23 cellular contexts compared by ENCODE assay signal in genomic region chr5:165361143-165361542, GRCh38.
DNase-seq lines count a peak whose midpoint lies in the region; ATAC-seq and TF ChIP-seq lines count a peak whose summit lies in the region.
"Had no signal": no experiment of that assay in that cellular context is flagged by ENCODE, and none has a peak within 500 bp of the region (broad histone marks: within the 10 kb centered on the region; RNA-seq: fewer than 3 reads in every experiment).

No MANE protein-coding gene starts in this region.

- TF ChIP-seq RAD21 in neural cell (conservative IDR thresholded peaks at IDR 0.05): no peak

- H3K27me3 ChIP-seq in MM.1S (replicated peaks; ENCODE audit: insufficient read depth, low read length): no peaks in the 10 kb centered on the region
- H3K27me3 ChIP-seq in neural cell (ENCODE audit: insufficient read depth, low read depth, low read length): no peaks in the 10 kb centered on the region
- H3K27me3 ChIP-seq: BE2C, SJSA1 had no signal

- no peak for ATAC-seq in activated CD8-positive, alpha-beta T cell treated with anti-CD3 and anti-CD28 coated beads for 36 hours
- ATAC-seq: GM12878, GM23338, Right ventricle myocardium inferior had no signal

- CTCF ChIA-PET in activated CD8-positive, alpha-beta T cell treated with anti-CD3 and anti-CD28 coated beads for 36 hours (lab: Charles Lee): no interaction called here

- H3K27ac ChIP-seq in MM.1S (ENCODE audit: low read length) (peak overlapping the region; percentile 60; the same call in 1 of the 2 replicates), neural cell (ENCODE audit: low read length) (no peak overlapping the region)
- H3K27ac ChIP-seq: SJSA1 had no signal

- H3K9me3 ChIP-seq in MM.1S (replicated peaks; ENCODE audit: insufficient read depth, low read length) (no peaks in the 10 kb centered on the region), neural cell (ENCODE audit: low read length) (no peaks in the 10 kb centered on the region)
- H3K9me3 ChIP-seq: BE2C had no signal

- H4K20me1 ChIP-seq in MM.1S (ENCODE audit: insufficient read depth, low read length) (no peaks in the 10 kb centered on the region), neural cell (ENCODE audit: insufficient read depth) (no peaks in the 10 kb centered on the region)

- H3K36me3 ChIP-seq in MM.1S (replicated peaks; ENCODE audit: insufficient read depth, low read length): no peaks in the 10 kb centered on the region
- H3K36me3 ChIP-seq in neural cell (ENCODE audit: insufficient read depth, low read length): no peaks in the 10 kb centered on the region
- H3K36me3 ChIP-seq: BE2C, SJSA1 had no signal

- intact Hi-C loops in activated CD8-positive, alpha-beta T cell treated with anti-CD3 and anti-CD28 coated beads for 36 hours (cut with micrococcal nuclease): no loop called here

- no peak for TF ChIP-seq EP300 in neural cell (conservative IDR thresholded peaks at IDR 0.05; ENCODE audit: poor library complexity, severe bottlenecking)

- peaks cover 21% of the 10 kb centered on the region for H3K4me1 ChIP-seq in MM.1S (ENCODE audit: low read length)
- H3K4me1 ChIP-seq: BE2C, SJSA1 had no signal

- TF ChIP-seq CTCF in MM.1S (IDR thresholded peaks at IDR 0.05; ENCODE audit: low read length): no peak
- TF ChIP-seq CTCF in neural cell (IDR thresholded peaks at IDR 0.05; ENCODE audit: poor library complexity, severe bottlenecking): no peak
- no peak for TF ChIP-seq CTCF in activated CD8-positive, alpha-beta T cell treated with anti-CD3 and anti-CD28 coated beads for 36 hours (IDR thresholded peaks at IDR 0.05)

- DNase-seq in NOMO-1 treated with DMSO at 0.1 percent for 48 hours (lab: John Stamatoyannopoulos, UW; ENCODE audit: unreplicated experiment): peak; percentile 26
- no peak for DNase-seq in NOMO-1 treated with dmso at 0.1 percent for 144 hours (lab: John Stamatoyannopoulos, UW; ENCODE audit: unreplicated experiment)
- peak; percentile 87 for DNase-seq in MM.1S
- DNase-seq in NCI-H69 (lab: John Stamatoyannopoulos, UW): peak; percentile 65
- DNase-seq in hepatic stellate cell (ENCODE audit: low spot score): no peak
- no peak for DNase-seq in activated CD8-positive, alpha-beta T cell treated with anti-CD3 and anti-CD28 coated beads for 36 hours
- no peak for DNase-seq in iPS-NIHi7 (ENCODE audit: extremely low spot score)
- DNase-seq: BE2C; CD4-positive, alpha-beta T cell; COR-L47; DMS 273 treated with DMSO at 0.1 percent for 48 hours; DMS79 treated with DMSO at 0.1 percent for 48 hours; HCEC 1CT; IMR-90; NCI-H1092; NCI-H1694; NCI-H2171 treated with DMSO at 0.1 percent for 48 hours; T-helper 9 cell had no signal

- no peaks in the 10 kb centered on the region for H3K4me1 Mint-ChIP-seq in activated CD8-positive, alpha-beta T cell treated with anti-CD3 and anti-CD28 coated beads for 36 hours (ENCODE audit: low read depth)
- H3K4me1 Mint-ChIP-seq: GM23338 had no signal

- H3K9ac ChIP-seq in MM.1S (ENCODE audit: low read length) (peak overlapping the region; percentile 12; the same call in 1 of the 2 replicates), neural cell (ENCODE audit: low read length) (no peak overlapping the region)

- H3F3A ChIP-seq in MM.1S (ENCODE audit: insufficient read depth, low read length) (peaks cover 16% of the 10 kb centered on the region), neural cell (ENCODE audit: insufficient read depth, low read length, poor library complexity, severe bottlenecking) (no peaks in the 10 kb centered on the region)

- H3K9me2 ChIP-seq in MM.1S (replicated peaks; ENCODE audit: insufficient read depth, low read length) (no peaks in the 10 kb centered on the region), neural cell (ENCODE audit: insufficient read depth, low read length) (no peaks in the 10 kb centered on the region)

- H3K4me3 ChIP-seq in MM.1S (ENCODE audit: low read length): peak overlapping the region; percentile 47
- H3K4me3 ChIP-seq in neural cell (ENCODE audit: low read length): peak overlapping the region; percentile 4
- H3K4me3 ChIP-seq: GM12878, GM23338, SJSA1 had no signal

- H2AFZ ChIP-seq in MM.1S (ENCODE audit: low read length): peak overlapping the region; percentile 28; the same call in 1 of the 2 replicates
- H2AFZ ChIP-seq in neural cell (ENCODE audit: low read depth, low read length): no peak overlapping the region

- H3K4me3 Mint-ChIP-seq in activated CD8-positive, alpha-beta T cell treated with anti-CD3 and anti-CD28 coated beads for 36 hours: no peak overlapping the region
- H3K4me3 Mint-ChIP-seq: CD4-positive, alpha-beta T cell; GM23338 had no signal

- H3K27me3 Mint-ChIP-seq in activated CD8-positive, alpha-beta T cell treated with anti-CD3 and anti-CD28 coated beads for 36 hours: no peaks in the 10 kb centered on the region
- H3K27me3 Mint-ChIP-seq: CD4-positive, alpha-beta T cell had no signal

- no peak overlapping the region for H3K27ac Mint-ChIP-seq in activated CD8-positive, alpha-beta T cell treated with anti-CD3 and anti-CD28 coated beads for 36 hours
- H3K27ac Mint-ChIP-seq: CD4-positive, alpha-beta T cell; GM23338 had no signal

- POLR2A ChIA-PET in activated CD8-positive, alpha-beta T cell treated with anti-CD3 and anti-CD28 coated beads for 36 hours (lab: Charles Lee): no interaction called here

- no peaks in the 10 kb centered on the region for H3K9me3 Mint-ChIP-seq in activated CD8-positive, alpha-beta T cell treated with anti-CD3 and anti-CD28 coated beads for 36 hours
- H3K9me3 Mint-ChIP-seq: GM23338 had no signal

- H3K79me2 ChIP-seq in MM.1S (ENCODE audit: low read length) (no peaks in the 10 kb centered on the region), neural cell (replicated peaks; ENCODE audit: insufficient read depth, low read length) (no peaks in the 10 kb centered on the region)

- H3K4me2 ChIP-seq in MM.1S (ENCODE audit: low read depth, low read length): peak overlapping the region; percentile 67
- H3K4me2 ChIP-seq in neural cell (ENCODE audit: low read length): no peak overlapping the region
- H3K4me2 ChIP-seq: GM23338 had no signal

- H3K36me3 Mint-ChIP-seq in activated CD8-positive, alpha-beta T cell treated with anti-CD3 and anti-CD28 coated beads for 36 hours (ENCODE audit: low read depth): no peaks in the 10 kb centered on the region

TF ChIP-seq in neural cell, 6 proteins besides CTCF, POLR2A, EP300 and RAD21:
- no peak for TF ChIP-seq TAF1 (IDR thresholded peaks at IDR 0.05; ENCODE audit: low read depth)

Comparison
In these comparisons a context has a peak if more than half of its experiments do, and no peak if none do; other contexts are left out.
1. DNase-seq: peak in NOMO-1 treated with DMSO at 0.1 percent for 48 hours (single experiment), MM.1S (single experiment) and NCI-H69 (single experiment); none in NOMO-1 treated with dmso at 0.1 percent for 144 hours (single experiment), hepatic stellate cell (single experiment), activated CD8-positive, alpha-beta T cell treated with anti-CD3 and anti-CD28 coated beads for 36 hours (single experiment) and iPS-NIHi7 (single experiment).